In genomic region chr5:39905356-39905755, GRCh38 we compare ENCODE assay signal across 25 cellular contexts.
DNase-seq lines count a peak whose midpoint lies in the region; ATAC-seq and TF ChIP-seq lines count a peak whose summit lies in the region.
"Had no signal": no experiment of that assay in that cellular context is flagged by ENCODE, and none has a peak within 500 bp of the region (broad histone marks: within the 10 kb centered on the region; RNA-seq: fewer than 3 reads in every experiment).

No MANE protein-coding gene starts in this region.

- H3K9me3 ChIP-seq in left ventricle myocardium inferior (replicated peaks) (peaks cover 9% of the 10 kb centered on the region), left lung (peaks cover 0 to 5% of the 10 kb centered on the region in 2 donors)
- H3K9me3 ChIP-seq: BE2C had no signal

- H3K27ac ChIP-seq in left ventricle myocardium inferior (replicated peaks) (no peak overlapping the region), left lung (no peak overlapping the region)
- H3K27ac ChIP-seq: RWPE1 had no signal

- H3K4me1 ChIP-seq in left ventricle myocardium inferior, result peaks cover 6% of the 10 kb centered on the region
- no peaks in the 10 kb centered on the region for H3K4me1 ChIP-seq in left lung
- H3K4me1 ChIP-seq: BE2C had no signal

- DNase-seq in left cardiac atrium (no peak), left ventricle myocardium inferior (no peak), cardiac fibroblast (ENCODE audit: low read depth in 2 of 2) (peak; percentile 20 to 25), left lung (no peak), occipital lobe (lab: John Stamatoyannopoulos, UW) (no peak)
- DNase-seq: 8988T; ACHN; BE2C; CD8-positive, alpha-beta memory T cell; DMS 273 treated with DMSO at 0.1 percent for 48 hours; DMS79; GF-D8; GOT3; HCEC 1CT; Karpas-422; MG63; NCI-H1694; NCI-H2029 treated with DMSO at 0.1 percent for 48 hours; NCI-H69; SHP77 had no signal

- no peaks in the 10 kb centered on the region for H3K36me3 ChIP-seq in left ventricle myocardium inferior
- H3K36me3 ChIP-seq in left lung, result no peaks in the 10 kb centered on the region
- H3K36me3 ChIP-seq: BE2C, MG63 had no signal

- ATAC-seq in left cardiac atrium (peak; percentile 68 to 74), left lung (peak; percentile 75), HG03521 (IDR thresholded peaks at IDR 0.05; ENCODE audit: unreplicated experiment) (no peak), HG02623 (IDR thresholded peaks at IDR 0.05; ENCODE audit: unreplicated experiment) (no peak), HG03442 (IDR thresholded peaks at IDR 0.05; ENCODE audit: unreplicated experiment) (no peak)
- ATAC-seq: HepG2 had no signal

- TF ChIP-seq CTCF in left ventricle myocardium inferior (IDR thresholded peaks at IDR 0.05; ENCODE audit: borderline replicate concordance), result no peak
- TF ChIP-seq CTCF in cardiac fibroblast (IDR thresholded peaks at IDR 0.05; ENCODE audit: low read depth, low read length), result no peak
- TF ChIP-seq CTCF in left lung (IDR thresholded peaks at IDR 0.05), result no peak

- intact Hi-C loops in left cardiac atrium (cut with DNase I) (no loop called here), left ventricle myocardium inferior (cut with micrococcal nuclease) (no loop called here), left lung (cut with DNase I) (no loop called here)

- H3K4me3 ChIP-seq in left ventricle myocardium inferior, result no peak overlapping the region
- H3K4me3 ChIP-seq in cardiac fibroblast (replicated peaks in 1 of 2; ENCODE audit: low read depth in 2 of 2, low read length in 2 of 2), result no peak overlapping the region
- H3K4me3 ChIP-seq in left lung, result no peak overlapping the region
- H3K4me3 ChIP-seq: MG63 had no signal

- no peaks in the 10 kb centered on the region for H3K27me3 ChIP-seq in left ventricle myocardium inferior (ENCODE audit: low read depth)
- H3K27me3 ChIP-seq in left lung, result peaks cover 0 to 5% of the 10 kb centered on the region in 2 donors
- H3K27me3 ChIP-seq: BE2C, MG63 had no signal

Comparison
In these comparisons a context has a peak if more than half of its experiments do, and no peak if none do; other contexts are left out.
1. ATAC-seq: peak in left cardiac atrium (2 of 2) and left lung (single experiment); none in HG03521 (single experiment), HG02623 (single experiment) and HG03442 (single experiment).
2. DNase-seq: peak in cardiac fibroblast (2 of 2); none in left cardiac atrium (single experiment), left ventricle myocardium inferior (single experiment), left lung (0 of 2) and occipital lobe (single experiment).